Comparison of ENCODE assay signal across 10 cellular contexts in genomic region chr5:16809816-16810502, GRCh38.
DNase-seq lines count a peak whose midpoint lies in the region; ATAC-seq and TF ChIP-seq lines count a peak whose summit lies in the region.
"Had no signal": no experiment of that assay in that cellular context is flagged by ENCODE, and none has a peak within 500 bp of the region (broad histone marks: within the 10 kb centered on the region; RNA-seq: fewer than 3 reads in every experiment).

No MANE protein-coding gene starts in this region.

- DNase-seq in ELF-1 (ENCODE audit: low read depth, low spot score): peak; percentile 32
- no peak for DNase-seq in SK-N-MC (ENCODE audit: low read depth, low spot score)
- peak; percentile 76 to 87 for DNase-seq in cardiac muscle cell (ENCODE audit: low read depth in 1 of 2, low spot score in 1 of 2)
- DNase-seq in renal cortical epithelial cell (ENCODE audit: low read depth): peak; percentile 54
- no peak for DNase-seq in NCI-H1436 treated with DMSO at 0.1 percent for 48 hours (lab: John Stamatoyannopoulos, UW)
- DNase-seq in OCI-M1 (lab: John Stamatoyannopoulos, UW): no peak
- no peak for DNase-seq in HuH-7 (ENCODE audit: low spot score)
- DNase-seq: activated T-cell treated with anti-CD3 and anti-CD28 coated beads, Interleukin-2, amount 50 U/mL, for 48 hours had no signal

- no peak for ATAC-seq in GM18498 (IDR thresholded peaks at IDR 0.05; ENCODE audit: unreplicated experiment)

- no peaks in the 10 kb centered on the region for H3K9me3 ChIP-seq in SK-N-MC (ENCODE audit: low read depth, low read length)
- no peaks in the 10 kb centered on the region for H3K9me3 ChIP-seq in cardiac muscle cell (ENCODE audit: low read depth)

- H3K4me1 ChIP-seq in cardiac muscle cell (ENCODE audit: low read depth): peaks cover 15% of the 10 kb centered on the region

- no peak overlapping the region for H3K9ac ChIP-seq in SK-N-MC (ENCODE audit: insufficient read length)

- H3K36me3 ChIP-seq in SK-N-MC (ENCODE audit: insufficient read depth, low read length) (peaks cover 57% of the 10 kb centered on the region), cardiac muscle cell (no peaks in the 10 kb centered on the region)

- H3K27ac ChIP-seq in SK-N-MC (peak overlapping the region; percentile 72), cardiac muscle cell (peak overlapping the region; percentile 57)
- H3K27ac ChIP-seq: PC-9 had no signal

- no peak for TF ChIP-seq CTCF in cardiac muscle cell (IDR thresholded peaks at IDR 0.05; ENCODE audit: low read depth, low read length)

- no peaks in the 10 kb centered on the region for H3K27me3 ChIP-seq in cardiac muscle cell

- no peak overlapping the region for H3K4me3 ChIP-seq in SK-N-MC
- no peak overlapping the region for H3K4me3 ChIP-seq in cardiac muscle cell
- H3K4me3 ChIP-seq: PC-9 had no signal

Comparison
In these comparisons a context has a peak if more than half of its experiments do, and no peak if none do; other contexts are left out.
1. DNase-seq: peak in ELF-1 (single experiment), cardiac muscle cell (2 of 2) and renal cortical epithelial cell (single experiment); none in SK-N-MC (single experiment), NCI-H1436 treated with DMSO at 0.1 percent for 48 hours (single experiment), OCI-M1 (single experiment) and HuH-7 (single experiment).